In the genomic region with DNA sequence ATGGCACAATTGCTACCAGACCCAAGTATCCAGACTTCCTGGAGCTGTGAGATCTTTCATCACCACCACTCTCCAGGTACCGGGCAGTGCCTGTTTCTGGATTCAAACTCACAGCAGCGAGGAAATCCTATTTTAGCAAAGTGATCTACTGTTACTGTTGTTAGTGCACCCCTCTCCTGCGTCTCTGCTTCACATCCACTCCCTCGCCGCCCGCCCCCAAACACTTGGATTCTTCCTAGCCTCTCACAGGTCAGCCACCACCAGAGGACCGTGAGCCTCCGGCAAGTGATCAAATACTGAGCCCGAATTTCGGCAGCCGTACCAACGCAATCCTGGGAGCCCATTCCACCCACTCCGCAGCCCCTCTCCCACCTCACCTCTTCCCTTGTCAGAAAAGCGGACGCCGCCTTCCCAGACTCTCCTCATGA, we compare ENCODE assay signal across 8 cellular contexts. TPM values are rescaled to one million over a fixed set of nuclear protein-coding genes. Genes with fewer than 3 reads are reported as not detected.
DNase-seq lines count a peak whose midpoint lies in the region; ATAC-seq and TF ChIP-seq lines count a peak whose summit lies in the region.

No MANE protein-coding gene starts in this region.

- peak in 1 of 3 experiments; percentile 10 for TF ChIP-seq CTCF in ascending aorta (IDR thresholded peaks at IDR 0.05)

- ATAC-seq in GM21528 (IDR thresholded peaks at IDR 0.05; ENCODE audit: low FRiP score, unreplicated experiment) (peak; percentile 59), SK-N-SH treated with all-trans-retinoic acid at 6 μM for 48 hours (peak; percentile 85)

- H3K4me1 ChIP-seq in HUES6 (ENCODE audit: control insufficient read depth, insufficient read depth, low read length): peaks cover 16% of the 10 kb centered on the region
- peaks cover 0 to 5% of the 10 kb centered on the region in 2 donors for H3K4me1 ChIP-seq in ascending aorta

- H3K27me3 ChIP-seq in HUES6 (ENCODE audit: control insufficient read depth, insufficient read depth, low read length): no peaks in the 10 kb centered on the region
- no peaks in the 10 kb centered on the region for H3K27me3 ChIP-seq in ascending aorta

- H3K4me3 ChIP-seq in HUES6 (ENCODE audit: low read depth, low read length): peak overlapping the region; percentile 94
- peak overlapping the region; percentile 65 to 66 for H3K4me3 ChIP-seq in ascending aorta

- H3K27ac ChIP-seq in HUES6 (ENCODE audit: low read depth, low read length): peak overlapping the region; percentile 99
- peak overlapping the region; percentile 97 to 99 for H3K27ac ChIP-seq in ascending aorta

- H3K9ac ChIP-seq in HUES6 (ENCODE audit: low read length): peak overlapping the region; percentile 99

- H3K36me3 ChIP-seq in HUES6 (ENCODE audit: control insufficient read depth, insufficient read depth, low read length) (peaks cover 24% of the 10 kb centered on the region), ascending aorta (peaks cover 0 to under 1% of the 10 kb centered on the region in 2 donors)

- DNase-seq in ELR (ENCODE audit: low read depth) (peak; percentile 72), ascending aorta (ENCODE audit: low spot score in 2 of 2) (peak; percentile 29 to 86), hepatic stellate cell (ENCODE audit: low spot score) (peak; percentile 72), pulmonary artery endothelial cell (ENCODE audit: low read depth, low spot score) (peak; percentile 19), ecto neural progenitor cell (ENCODE audit: low spot score) (no peak)

- intact Hi-C loops in ascending aorta (cut with DNase I): loop anchor here (1.0 kb wide), 1 partner anchor 85 kb away; the partner anchor contains the start of gene SMCHD1

- no peaks in the 10 kb centered on the region for H3K9me3 ChIP-seq in HUES6 (ENCODE audit: control insufficient read depth, insufficient read depth, low read depth, low read length)
- H3K9me3 ChIP-seq in ascending aorta: no peaks in the 10 kb centered on the region

TF ChIP-seq in SK-N-SH treated with all-trans-retinoic acid at 6 μM for 48 hours, 23 proteins besides CTCF, POLR2A, EP300 and RAD21:
- TF ChIP-seq TOX (CRISPR knock-in tag; IDR thresholded peaks at IDR 0.05; ENCODE audit: borderline replicate concordance) (no peak), POU6F1 (CRISPR knock-in tag; IDR thresholded peaks at IDR 0.05; ENCODE audit: borderline replicate concordance, low read depth) (no peak), GLIS3 (CRISPR knock-in tag; IDR thresholded peaks at IDR 0.05) (no peak), ZFP30 (CRISPR knock-in tag; IDR thresholded peaks at IDR 0.05) (no peak), BACH2 (CRISPR knock-in tag; IDR thresholded peaks at IDR 0.05; ENCODE audit: borderline replicate concordance) (no peak), ZNF8 (CRISPR knock-in tag; IDR thresholded peaks at IDR 0.05) (no peak), ZC3H10 (CRISPR knock-in tag; IDR thresholded peaks at IDR 0.05) (no peak), SNAI2 (CRISPR knock-in tag; IDR thresholded peaks at IDR 0.05) (no peak), ISL1 (CRISPR knock-in tag; IDR thresholded peaks at IDR 0.05) (no peak), OSR1 (CRISPR knock-in tag; IDR thresholded peaks at IDR 0.05) (no peak), ESRRG (CRISPR knock-in tag; IDR thresholded peaks at IDR 0.05) (no peak), ZNF565 (CRISPR knock-in tag; conservative IDR thresholded peaks at IDR 0.05; ENCODE audit: low read depth) (no peak)
- TF ChIP-seq, protein P1, sequence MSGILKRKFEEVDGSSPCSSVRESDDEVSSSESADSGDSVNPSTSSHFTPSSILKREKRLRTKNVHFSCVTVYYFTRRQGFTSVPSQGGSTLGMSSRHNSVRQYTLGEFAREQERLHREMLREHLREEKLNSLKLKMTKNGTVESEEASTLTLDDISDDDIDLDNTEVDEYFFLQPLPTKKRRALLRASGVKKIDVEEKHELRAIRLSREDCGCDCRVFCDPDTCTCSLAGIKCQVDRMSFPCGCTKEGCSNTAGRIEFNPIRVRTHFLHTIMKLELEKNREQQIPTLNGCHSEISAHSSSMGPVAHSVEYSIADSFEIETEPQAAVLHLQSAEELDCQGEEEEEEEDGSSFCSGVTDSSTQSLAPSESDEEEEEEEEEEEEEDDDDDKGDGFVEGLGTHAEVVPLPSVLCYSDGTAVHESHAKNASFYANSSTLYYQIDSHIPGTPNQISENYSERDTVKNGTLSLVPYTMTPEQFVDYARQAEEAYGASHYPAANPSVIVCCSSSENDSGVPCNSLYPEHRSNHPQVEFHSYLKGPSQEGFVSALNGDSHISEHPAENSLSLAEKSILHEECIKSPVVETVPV (CRISPR knock-in tag; IDR thresholded peaks at IDR 0.05): no peak
TF ChIP-seq in SK-N-SH treated with all-trans-retinoic acid at 6 μM for 48 hours: peak in this region for 0.

RNA-seq across cellular contexts. Expression of gene METTL4, which starts 0.5 kb away (rescaled TPM):
- total RNA-seq in ascending aorta (not detected), pulmonary artery endothelial cell (7.9 and 12.7 TPM in 2 replicates)

RNA-seq across cellular contexts. Expression of gene NDC80, which starts 0.6 kb away (rescaled TPM):
- total RNA-seq in ascending aorta: not detected
- total RNA-seq in pulmonary artery endothelial cell: 24.3 and 43.1 TPM in 2 replicates

Comparison
In these comparisons a context has a peak if more than half of its experiments do, and no peak if none do; other contexts are left out.
1. RNA of gene NDC80, which starts 0.6 kb away (total RNA-seq): 24.3 to 43.1 TPM in pulmonary artery endothelial cell; not detected in ascending aorta (single experiment); every median in the first group is over 10 times any median in the second.